In the genomic region with DNA sequence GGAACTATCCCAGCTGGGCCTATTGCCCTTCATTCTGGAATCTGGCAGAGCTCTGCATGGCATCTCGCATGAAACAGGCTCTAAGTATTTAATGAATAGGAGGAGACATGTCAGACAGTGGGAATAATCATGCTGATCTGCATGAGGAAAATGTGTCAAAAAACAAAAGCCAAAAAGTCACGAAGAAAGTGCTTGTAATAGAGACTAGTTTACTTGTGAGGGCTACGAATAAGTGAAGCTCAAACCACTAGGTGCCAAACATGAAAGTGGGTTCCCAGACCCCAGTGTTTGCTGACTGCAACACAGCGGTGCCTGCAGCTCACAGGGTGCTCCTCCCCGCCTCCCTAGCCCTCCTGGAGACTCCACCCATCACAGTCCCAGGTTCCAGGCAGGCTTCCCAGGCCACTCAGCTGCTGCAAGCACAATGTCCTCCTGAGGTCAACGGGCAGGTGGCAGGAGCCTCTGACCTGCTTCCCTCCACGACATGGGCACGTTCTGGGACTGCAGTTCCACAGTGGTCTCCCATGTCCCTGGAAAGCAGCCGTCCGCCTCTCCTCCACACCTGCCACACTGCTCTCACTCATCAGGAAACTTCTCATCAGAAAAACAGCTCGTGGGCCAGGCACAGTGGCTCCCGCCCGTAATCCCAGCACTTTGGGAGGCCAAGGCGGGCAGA, we compare ENCODE assay signal across 13 cellular contexts.
A peak's percentile ranks its signal among the peaks of the same experiment; 100 is the strongest.
DNase-seq lines count a peak whose midpoint lies in the region; ATAC-seq and TF ChIP-seq lines count a peak whose summit lies in the region.
"Had no signal": no experiment of that assay in that cellular context is flagged by ENCODE, and none has a peak within 500 bp of the region (broad histone marks: within the 10 kb centered on the region; RNA-seq: fewer than 3 reads in every experiment).

No MANE protein-coding gene starts in this region.

- TF ChIP-seq CTCF in CD14-positive monocyte (IDR thresholded peaks at IDR 0.05) (no peak), WTC11 (IDR thresholded peaks at IDR 0.05) (no peak), glutamatergic neuron (IDR thresholded peaks at IDR 0.05; ENCODE audit: partially characterized antibody, unreplicated experiment) (no peak), osteoblast (IDR thresholded peaks at IDR 0.05; ENCODE audit: extremely low read depth, low read depth, low read length) (no peak)

- peaks cover 9% of the 10 kb centered on the region for H3K36me3 ChIP-seq in osteoblast (ENCODE audit: insufficient read depth, low read length)
- H3K36me3 ChIP-seq: cardiac muscle cell, MG63 had no signal

- in situ Hi-C loops in G401 (cut with HindIII; ENCODE audit: low sequenced_read_pairs) = no loop called here

- H3K4me1 ChIP-seq in osteoblast (ENCODE audit: insufficient read depth, low read length) = peaks cover 14% of the 10 kb centered on the region

- POLR2A ChIA-PET in WTC11 (lab: Charles Lee) = interaction anchor here (0.6 kb wide), 1 partner anchor 8 kb away, joined by 3 read pairs; no protein-coding TSS in a partner anchor

- peaks cover 92% of the 10 kb centered on the region for H3K79me2 ChIP-seq in osteoblast (ENCODE audit: insufficient read depth, low read length)

- peak overlapping the region; percentile 55 for H3K27ac ChIP-seq in osteoblast (ENCODE audit: low read depth, low read length)
- H3K27ac ChIP-seq: cardiac muscle cell had no signal

- H3K9me3 ChIP-seq in osteoblast (ENCODE audit: low read depth, low read length) = no peaks in the 10 kb centered on the region
- H3K9me3 ChIP-seq: MG63 had no signal

- H3K4me3 Mint-ChIP-seq in CD14-positive monocyte (no peak overlapping the region), WTC11 (no peak overlapping the region), glutamatergic neuron (ENCODE audit: unreplicated experiment) (no peak overlapping the region)

- H2AFZ ChIP-seq in osteoblast (ENCODE audit: low read length) = no peak overlapping the region

- no peak overlapping the region for H3K4me3 ChIP-seq in osteoblast (ENCODE audit: insufficient read depth, low read length)
- H3K4me3 ChIP-seq: cardiac muscle cell, MG63 had no signal

- H3K9me3 Mint-ChIP-seq in CD14-positive monocyte = no peaks in the 10 kb centered on the region
- H3K9me3 Mint-ChIP-seq in WTC11 = no peaks in the 10 kb centered on the region
- peaks cover 18% of the 10 kb centered on the region for H3K9me3 Mint-ChIP-seq in glutamatergic neuron (ENCODE audit: unreplicated experiment)

- H4K20me1 ChIP-seq in osteoblast (ENCODE audit: insufficient read depth, low read length) = peaks cover 79% of the 10 kb centered on the region

- ATAC-seq in WTC11 (no peak; the same call in 1 of the 2 replicates), HG02571 (IDR thresholded peaks at IDR 0.05; ENCODE audit: unreplicated experiment) (no peak)

- H3K4me2 ChIP-seq in osteoblast (ENCODE audit: insufficient read depth, low read length) = no peak overlapping the region

- intact Hi-C loops in CD14-positive monocyte (cut with micrococcal nuclease) = no loop called here

- no peaks in the 10 kb centered on the region for H3K27me3 Mint-ChIP-seq in CD14-positive monocyte (ENCODE audit: low read depth in 3 of 3)
- H3K27me3 Mint-ChIP-seq in WTC11 (ENCODE audit: low read depth) = no peaks in the 10 kb centered on the region
- peaks cover 15% of the 10 kb centered on the region for H3K27me3 Mint-ChIP-seq in glutamatergic neuron (ENCODE audit: unreplicated experiment)

- peak overlapping the region in 6 of 7 donors; percentile 2 to 73 (median 44) for H3K27ac Mint-ChIP-seq in CD14-positive monocyte
- peak overlapping the region; percentile 85 for H3K27ac Mint-ChIP-seq in WTC11
- peak overlapping the region; percentile 55 for H3K27ac Mint-ChIP-seq in glutamatergic neuron (ENCODE audit: unreplicated experiment)

- H3K4me1 Mint-ChIP-seq in CD14-positive monocyte = peaks cover 23% of the 10 kb centered on the region
- H3K4me1 Mint-ChIP-seq in WTC11 = peaks cover 65% of the 10 kb centered on the region
- H3K4me1 Mint-ChIP-seq in glutamatergic neuron (ENCODE audit: low read depth, unreplicated experiment) = peaks cover 52% of the 10 kb centered on the region

- H3K36me3 Mint-ChIP-seq in CD14-positive monocyte (peaks cover 12 to 59% of the 10 kb centered on the region in 2 donors), WTC11 (peaks cover 2% of the 10 kb centered on the region), glutamatergic neuron (ENCODE audit: unreplicated experiment) (peaks cover 8% of the 10 kb centered on the region)

- no peaks in the 10 kb centered on the region for H3K27me3 ChIP-seq in osteoblast (ENCODE audit: insufficient read depth, low read length)
- H3K27me3 ChIP-seq: cardiac muscle cell, MG63 had no signal

- no peak for DNase-seq in CD14-positive monocyte (ENCODE audit: low spot score)
- no peak for DNase-seq in WTC11 (ENCODE audit: low spot score)
- no peak for DNase-seq in glutamatergic neuron
- peak; percentile 65 for DNase-seq in osteoblast (ENCODE audit: insufficient read length, low spot score, missing footprints)
- DNase-seq in G401 (ENCODE audit: low spot score) = no peak
- no peak for DNase-seq in inferior parietal cortex (ENCODE audit: extremely low spot score)
- no peak for DNase-seq in epidermal melanocyte (ENCODE audit: insufficient read length, low spot score)
- DNase-seq: activated T-cell treated with anti-CD3 and anti-CD28 coated beads, Interleukin-2, amount 50 U/mL, for 48 hours; left cardiac atrium; MG63; NCI-H446 treated with DMSO at 0.1 percent for 48 hours had no signal

- CTCF ChIA-PET in WTC11 (lab: Charles Lee) = interaction anchor here (0.6 to 1.0 kb wide), 4 partner anchors 37 to 221 kb away, joined by 3 read pairs; no protein-coding TSS in a partner anchor

TF ChIP-seq in WTC11, 78 proteins besides CTCF, POLR2A, EP300 and RAD21:
- TF ChIP-seq, protein P1, sequence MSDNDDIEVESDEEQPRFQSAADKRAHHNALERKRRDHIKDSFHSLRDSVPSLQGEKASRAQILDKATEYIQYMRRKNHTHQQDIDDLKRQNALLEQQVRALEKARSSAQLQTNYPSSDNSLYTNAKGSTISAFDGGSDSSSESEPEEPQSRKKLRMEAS (CRISPR knock-in tag; IDR thresholded peaks at IDR 0.05) = no peak
- no peak for TF ChIP-seq TEAD4 (CRISPR knock-in tag; IDR thresholded peaks at IDR 0.05)
- no peak for TF ChIP-seq JUN (CRISPR knock-in tag; IDR thresholded peaks at IDR 0.05)
- no peak for TF ChIP-seq ZNF396 (CRISPR knock-in tag; IDR thresholded peaks at IDR 0.05; ENCODE audit: borderline replicate concordance)
- no peak for TF ChIP-seq CBFB (CRISPR knock-in tag; IDR thresholded peaks at IDR 0.05; ENCODE audit: low read depth)
- no peak for TF ChIP-seq IRF1 (CRISPR knock-in tag; IDR thresholded peaks at IDR 0.05)
TF ChIP-seq in WTC11: peak in this region for 0.
